In genomic region chr2:174794851-174795374, GRCh38 we compare ENCODE assay signal across 1 cellular context.
TF ChIP-seq lines count a peak whose summit lies in the region.

No MANE protein-coding gene starts in this region.

TF ChIP-seq in GM23338, 12 proteins besides CTCF, POLR2A, EP300 and RAD21:
- TF ChIP-seq REST (IDR thresholded peaks at IDR 0.05; ENCODE audit: unreplicated experiment) (no peak), JUNB (IDR thresholded peaks at IDR 0.05; ENCODE audit: unreplicated experiment) (no peak), ZNF114 (CRISPR knock-in tag; IDR thresholded peaks at IDR 0.05) (no peak), POLR2AphosphoS5 (IDR thresholded peaks at IDR 0.05; ENCODE audit: low read depth) (no peak), ZNF331 (CRISPR knock-in tag; IDR thresholded peaks at IDR 0.05; ENCODE audit: low read depth) (no peak), NANOG (IDR thresholded peaks at IDR 0.05; ENCODE audit: borderline replicate concordance) (no peak), ETS1 (IDR thresholded peaks at IDR 0.05) (no peak), ZNF462 (CRISPR knock-in tag; IDR thresholded peaks at IDR 0.05) (no peak), STAT1 (IDR thresholded peaks at IDR 0.05; ENCODE audit: unreplicated experiment) (no peak), EZH2 (IDR thresholded peaks at IDR 0.05; ENCODE audit: low read depth, unreplicated experiment) (no peak), EZH2phosphoT487 (IDR thresholded peaks at IDR 0.05; ENCODE audit: unreplicated experiment) (no peak), CREB1 (CRISPR knock-in tag; IDR thresholded peaks at IDR 0.05; ENCODE audit: low read depth) (no peak)
